8 cellular contexts compared by ENCODE assay signal in the genomic region with DNA sequence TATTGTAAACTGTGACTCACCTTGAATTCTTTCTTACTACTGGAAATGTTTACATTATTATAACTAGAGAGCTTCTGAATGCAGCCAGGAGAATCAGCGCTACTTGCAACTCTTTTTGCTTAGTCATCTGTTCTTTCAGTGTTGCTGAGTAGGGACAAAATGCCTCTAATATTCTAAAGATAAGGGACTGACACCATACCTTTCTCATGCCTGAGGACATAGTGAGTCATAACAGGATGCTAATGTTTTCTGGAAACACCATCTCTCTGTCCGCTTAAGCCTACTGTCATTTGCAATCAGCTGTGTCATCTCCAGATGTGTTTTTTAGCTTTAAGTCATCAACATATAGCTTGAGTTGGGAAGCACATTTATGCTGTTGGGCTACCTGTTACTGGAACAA.
A peak's percentile ranks its signal among the peaks of the same experiment; 100 is the strongest.
DNase-seq lines count a peak whose midpoint lies in the region; ATAC-seq lines count a peak whose summit lies in the region.

No MANE protein-coding gene starts in this region.

- DNase-seq in Caki2 (ENCODE audit: low read depth) (peak; percentile 83), astrocyte of the hippocampus (ENCODE audit: low read depth, low spot score) (peak; percentile 59), T-helper 17 cell (no peak), NCI-H69 (lab: John Stamatoyannopoulos, UW) (no peak), NCI-H345 (lab: John Stamatoyannopoulos, UW) (no peak)
- DNase-seq in naive thymus-derived CD4-positive, alpha-beta T cell: no peak

- POLR2A ChIA-PET in naive thymus-derived CD4-positive, alpha-beta T cell (lab: Charles Lee): no interaction called here

- H3K27ac Mint-ChIP-seq in T-helper 17 cell: no peak overlapping the region
- no peak overlapping the region for H3K27ac Mint-ChIP-seq in naive thymus-derived CD4-positive, alpha-beta T cell

- H3K27ac ChIP-seq in naive thymus-derived CD4-positive, alpha-beta T cell (ENCODE audit: low read depth, low read length): no peak overlapping the region

- H3K4me1 ChIP-seq in naive thymus-derived CD4-positive, alpha-beta T cell (ENCODE audit: control insufficient read depth in 2 of 2, insufficient read depth in 2 of 2, low read length in 2 of 2): no peaks in the 10 kb centered on the region

- no peaks in the 10 kb centered on the region for H3K36me3 ChIP-seq in naive thymus-derived CD4-positive, alpha-beta T cell (ENCODE audit: control insufficient read depth in 2 of 3, insufficient read depth in 3 of 3, low read length in 3 of 3)

- no peaks in the 10 kb centered on the region for H3K9me3 ChIP-seq in T-helper 17 cell (ENCODE audit: control insufficient read depth, low read length, poor library complexity, severe bottlenecking)
- no peaks in the 10 kb centered on the region for H3K9me3 ChIP-seq in naive thymus-derived CD4-positive, alpha-beta T cell (ENCODE audit: control insufficient read depth in 2 of 3, low read length in 3 of 3)

- H3K9me3 Mint-ChIP-seq in naive thymus-derived CD4-positive, alpha-beta T cell: peaks cover 0 to 4% (median 0%) of the 10 kb centered on the region in 11 donors

- peaks cover 8% of the 10 kb centered on the region for H3K4me1 Mint-ChIP-seq in T-helper 17 cell
- H3K4me1 Mint-ChIP-seq in naive thymus-derived CD4-positive, alpha-beta T cell: peaks cover 0 to 8% (median 1%) of the 10 kb centered on the region in 7 donors

- no peaks in the 10 kb centered on the region for H3K27me3 ChIP-seq in naive thymus-derived CD4-positive, alpha-beta T cell (ENCODE audit: control insufficient read depth in 2 of 2, insufficient read depth in 2 of 2, low read length in 2 of 2)

- in situ Hi-C loops in Caki2 (cut with HindIII; ENCODE audit: low pct_unique_long_range_greater_than_20kb, low sequenced_read_pairs): no loop called here

- H3K4me3 Mint-ChIP-seq in T-helper 17 cell: no peak overlapping the region
- no peak overlapping the region for H3K4me3 Mint-ChIP-seq in naive thymus-derived CD4-positive, alpha-beta T cell

- H3K4me3 ChIP-seq in naive thymus-derived CD4-positive, alpha-beta T cell (ENCODE audit: low read length): no peak overlapping the region

- CTCF ChIA-PET in naive thymus-derived CD4-positive, alpha-beta T cell (lab: Charles Lee): interaction anchor here (0.9 to 1.3 kb wide), 2 partner anchors 22 to 80 kb away, joined by 3 to 4 read pairs; no protein-coding TSS in a partner anchor

- peaks cover 9% of the 10 kb centered on the region for H3K27me3 Mint-ChIP-seq in T-helper 17 cell
- peaks cover 0 to 7% (median 0%) of the 10 kb centered on the region in 5 donors for H3K27me3 Mint-ChIP-seq in naive thymus-derived CD4-positive, alpha-beta T cell

- intact Hi-C loops in naive thymus-derived CD4-positive, alpha-beta T cell (cut with micrococcal nuclease): no loop called here

- no peaks in the 10 kb centered on the region for H3K36me3 Mint-ChIP-seq in T-helper 17 cell (ENCODE audit: low read depth)
- peaks cover 0 to 2% (median 0%) of the 10 kb centered on the region in 5 donors for H3K36me3 Mint-ChIP-seq in naive thymus-derived CD4-positive, alpha-beta T cell

- ATAC-seq in GM19463 (IDR thresholded peaks at IDR 0.05; ENCODE audit: unreplicated experiment) (peak; percentile 77), HG03103 (IDR thresholded peaks at IDR 0.05; ENCODE audit: low read depth, unreplicated experiment) (peak; percentile 81), T-helper 17 cell (no peak)
- no peak for ATAC-seq in naive thymus-derived CD4-positive, alpha-beta T cell

Comparison
In these comparisons a context has a peak if more than half of its experiments do, and no peak if none do; other contexts are left out.
1. DNase-seq: peak in Caki2 (single experiment) and astrocyte of the hippocampus (single experiment); none in T-helper 17 cell (0 of 3), NCI-H69 (single experiment), NCI-H345 (single experiment) and naive thymus-derived CD4-positive, alpha-beta T cell (0 of 9).
2. ATAC-seq: peak in GM19463 (single experiment) and HG03103 (single experiment); none in T-helper 17 cell (single experiment) and naive thymus-derived CD4-positive, alpha-beta T cell (single experiment).